9 cellular contexts compared by ENCODE assay signal in genomic region chr6:147251072-147251471, GRCh38.
"Had no signal": no experiment of that assay in that cellular context is flagged by ENCODE, and none has a peak within 500 bp of the region (broad histone marks: within the 10 kb centered on the region; RNA-seq: fewer than 3 reads in every experiment).

No MANE protein-coding gene starts in this region.

- H3K4me3 ChIP-seq: GM23248, HAP-1 had no signal

- H3K9ac ChIP-seq: GM23248 had no signal

- H3K27ac ChIP-seq: GM23248, HL-60 had no signal

- H3K4me1 ChIP-seq: HAP-1 had no signal

- H3K27me3 Mint-ChIP-seq: IgD-negative memory B cell had no signal

- DNase-seq: GM23248, GOT3, H7, HFFc6 had no signal

- ATAC-seq: HCT116, HepG2 had no signal

- H2AFZ ChIP-seq: GM23248 had no signal

- H3K27ac Mint-ChIP-seq: HFFc6, IgD-negative memory B cell had no signal

- H3K36me3 ChIP-seq: HAP-1 had no signal

- H3K4me3 Mint-ChIP-seq: HFFc6, IgD-negative memory B cell had no signal

- H3K9me3 ChIP-seq: HAP-1 had no signal

- H3K9me3 Mint-ChIP-seq: HFFc6 had no signal
